In the genomic region with DNA sequence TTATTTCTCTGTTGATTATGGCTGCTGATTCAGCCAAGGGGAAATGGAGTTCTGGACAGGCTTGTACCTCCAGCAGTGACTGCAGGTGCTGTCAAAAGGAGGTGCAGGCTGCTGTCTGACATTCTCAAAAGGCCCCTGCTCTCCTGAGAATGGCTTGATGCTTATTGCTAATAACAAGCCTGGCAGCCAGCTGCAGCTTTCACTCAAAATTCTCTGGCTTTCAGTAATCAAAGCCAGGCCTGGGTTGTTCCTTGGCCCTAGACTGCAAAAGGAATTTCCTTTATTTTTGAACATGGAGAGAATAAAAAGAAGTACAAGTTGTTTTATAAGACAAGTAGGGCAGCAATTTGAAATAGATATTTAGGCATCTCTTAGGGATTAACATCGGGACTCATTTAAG, we compare ENCODE assay signal across 20 cellular contexts.
DNase-seq lines count a peak whose midpoint lies in the region; TF ChIP-seq lines count a peak whose summit lies in the region.
"Had no signal": no experiment of that assay in that cellular context is flagged by ENCODE, and none has a peak within 500 bp of the region (broad histone marks: within the 10 kb centered on the region; RNA-seq: fewer than 3 reads in every experiment).

No MANE protein-coding gene starts in this region.

- H3K4me3 Mint-ChIP-seq in brain (no peak overlapping the region), nephron (peak overlapping the region in 1 of 3 experiments; percentile 16)
- H3K4me3 Mint-ChIP-seq: GM23338 had no signal

- H3K9me3 ChIP-seq in BE2C = no peaks in the 10 kb centered on the region
- H3K9me3 ChIP-seq in BLaER1 = no peaks in the 10 kb centered on the region; the same call in 1 of the 2 replicates

- no peak for TF ChIP-seq CTCF in BE2C (IDR thresholded peaks at IDR 0.05; ENCODE audit: low read depth, low read length)
- no peak for TF ChIP-seq CTCF in brain (conservative IDR thresholded peaks at IDR 0.05)
- no peak for TF ChIP-seq CTCF in nephron (IDR thresholded peaks at IDR 0.05; ENCODE audit: unreplicated experiment in 3 of 3)

- H4K20me1 ChIP-seq in BLaER1 = no peaks in the 10 kb centered on the region

- H3K27ac Mint-ChIP-seq in brain (peak overlapping the region in 4 of 5 experiments; percentile 48 to 89 (median 72)), nephron (peak overlapping the region; percentile 83 to 92 (median 83))
- H3K27ac Mint-ChIP-seq: GM23338, T-cell had no signal

- H3K4me2 ChIP-seq in BLaER1 = peak overlapping the region; percentile 25; the same call in 1 of the 2 replicates
- H3K4me2 ChIP-seq: GM23338, PC-9 had no signal

- H3K9me3 Mint-ChIP-seq in brain = peaks cover 0 to 6% (median 0%) of the 10 kb centered on the region in 5 experiments
- peaks cover 9% of the 10 kb centered on the region for H3K9me3 Mint-ChIP-seq in nephron
- H3K9me3 Mint-ChIP-seq: GM23338, T-cell had no signal

- H3K4me3 ChIP-seq in BE2C (ENCODE audit: low read depth, low read length) = no peak overlapping the region
- H3K4me3 ChIP-seq in BLaER1 = no peak overlapping the region
- H3K4me3 ChIP-seq: GM23338, K562, PC-9 had no signal

- H3K27ac ChIP-seq in BLaER1 = no peak overlapping the region
- H3K27ac ChIP-seq: C4-2B, HL-60, PC-9 had no signal

- H3K36me3 Mint-ChIP-seq in brain (no peaks in the 10 kb centered on the region), nephron (ENCODE audit: low read depth) (no peaks in the 10 kb centered on the region)
- H3K36me3 Mint-ChIP-seq: T-cell had no signal

- no peaks in the 10 kb centered on the region for H3K36me3 ChIP-seq in BE2C
- H3K36me3 ChIP-seq in BLaER1 = no peaks in the 10 kb centered on the region

- H3K9ac ChIP-seq in BLaER1 = no peak overlapping the region

- DNase-seq in BE2C (peak; percentile 8), NCI-H2171 treated with DMSO at 0.1 percent for 48 hours (lab: John Stamatoyannopoulos, UW) (no peak), Ammon's horn (ENCODE audit: low spot score) (no peak), NCI-H2196 (lab: John Stamatoyannopoulos, UW; ENCODE audit: unreplicated experiment) (no peak)
- DNase-seq: GDM1, HCEC 1CT, MM.1S, NCI-H1694 treated with DMSO at 0.1 percent for 48 hours, NCI-H2081 treated with DMSO at 0.1 percent for 48 hours, PC-9, RPMI8226, SHP77, T-cell had no signal

- H3K4me1 ChIP-seq in BE2C (no peaks in the 10 kb centered on the region), BLaER1 (peaks cover 15% of the 10 kb centered on the region)

- H3K27me3 ChIP-seq in BE2C = no peaks in the 10 kb centered on the region
- H3K27me3 ChIP-seq in BLaER1 = peaks cover 42% of the 10 kb centered on the region; the same call in 1 of the 2 replicates

- peaks cover 36% of the 10 kb centered on the region for H3K4me1 Mint-ChIP-seq in brain
- H3K4me1 Mint-ChIP-seq in nephron = peaks cover 34% of the 10 kb centered on the region
- H3K4me1 Mint-ChIP-seq: GM23338, T-cell had no signal

- no peaks in the 10 kb centered on the region for H3K27me3 Mint-ChIP-seq in brain
- H3K27me3 Mint-ChIP-seq in nephron (ENCODE audit: low read depth) = no peaks in the 10 kb centered on the region
